9 cellular contexts compared by ENCODE assay signal in genomic region chr1:229243638-229244037, GRCh38.
"Had no signal": no experiment of that assay in that cellular context is flagged by ENCODE, and none has a peak within 500 bp of the region (broad histone marks: within the 10 kb centered on the region; RNA-seq: fewer than 3 reads in every experiment).

No MANE protein-coding gene starts in this region.

- FAIRE-seq: HepG2, HTR-8/SVneo, K562 had no signal

- H3K4me1 Mint-ChIP-seq: IgD-negative memory B cell had no signal

- H3K27ac Mint-ChIP-seq: IgD-negative memory B cell had no signal

- H3K4me3 Mint-ChIP-seq: IgD-negative memory B cell had no signal

- H3K4me2 ChIP-seq: KMS-11 had no signal

- H3K4me3 ChIP-seq: K562 had no signal

- H3K27ac ChIP-seq: HL-60, KMS-11 had no signal

- DNase-seq: IMR-90, KBM-7, KG1 had no signal

- ATAC-seq: HepG2, K562 had no signal

- H3K9ac ChIP-seq: KMS-11 had no signal
